In the genomic region with DNA sequence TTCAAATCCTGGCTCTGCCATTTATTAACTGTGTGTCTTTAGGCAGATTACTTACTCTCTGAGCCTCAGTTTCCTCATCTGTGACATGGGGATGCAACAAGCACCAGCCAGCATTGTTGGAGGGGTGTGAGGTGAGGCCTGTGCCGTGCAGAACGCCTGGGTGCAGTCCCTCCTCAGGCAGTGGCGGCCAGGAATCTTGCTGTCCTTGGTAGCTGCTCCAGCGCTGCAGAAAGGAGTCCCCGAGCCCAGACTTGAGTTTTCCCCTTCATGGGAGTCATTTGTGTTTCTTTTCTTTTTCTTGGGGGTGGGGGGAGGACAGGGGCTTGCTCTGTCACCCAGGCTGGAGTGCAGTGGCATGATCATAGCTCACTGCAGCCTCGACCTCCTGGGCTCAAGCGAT, we compare ENCODE assay signal across 32 cellular contexts. TPM values are rescaled to one million over a fixed set of nuclear protein-coding genes. Genes with fewer than 3 reads are reported as not detected.
"Had no signal": no experiment of that assay in that cellular context is flagged by ENCODE, and none has a peak within 500 bp of the region (broad histone marks: within the 10 kb centered on the region; RNA-seq: fewer than 3 reads in every experiment).

No MANE protein-coding gene starts in this region.

- H3K4me1 ChIP-seq: SJSA1 had no signal

- H3K4me3 ChIP-seq: MG63, SJSA1 had no signal

- H3K4me3 Mint-ChIP-seq: activated B cell treated with CpG ODN at 0.5 μM for 24 hours; activated CD4-positive, alpha-beta memory T cell treated with anti-CD3 and anti-CD28 coated beads, Interleukin-2, amount 10 ng/mL, durations not matched to agents 7 days and 5 days; activated CD8-positive, alpha-beta memory T cell treated with anti-CD3 and anti-CD28 coated beads, Interleukin-2, amount 10 ng/mL, durations not matched to agents 7 days and 5 days; activated naive CD4-positive, alpha-beta T cell treated with anti-CD3 and anti-CD28 coated beads, Interleukin-2, amount 10 ng/mL, durations not matched to agents 7 days and 5 days; activated naive CD8-positive, alpha-beta T cell; activated naive CD8-positive, alpha-beta T cell treated with anti-CD3 and anti-CD28 coated beads, Interleukin-2, amount 50 U/mL, for 24 hours; brain; T-helper 1 cell treated with Interleukin-12 subunit alpha and Interleukin-12 subunit beta and Interleukin-4 antibody, amounts not matched to agents 30 μg/mL and 1 μg/mL, for 36 hours; T-helper 2 cell treated with Interferon-gamma antibody and Interleukin-4, amounts not matched to agents 5 μg/mL and 100 μg/mL, for 36 hours had no signal

- H3K27me3 ChIP-seq: MG63 had no signal

- H3K27ac ChIP-seq: SJSA1 had no signal

- H3K9me3 ChIP-seq: MG63, SJSA1, SK-N-SH had no signal

- H3K36me3 ChIP-seq: MG63, SJSA1 had no signal

- H3K4me2 ChIP-seq: SK-N-SH had no signal

- H3K4me1 Mint-ChIP-seq: activated B cell treated with CpG ODN at 0.5 μM for 24 hours; activated CD4-positive, alpha-beta memory T cell treated with anti-CD3 and anti-CD28 coated beads, Interleukin-2, amount 10 ng/mL, durations not matched to agents 7 days and 5 days; activated CD8-positive, alpha-beta memory T cell treated with anti-CD3 and anti-CD28 coated beads, Interleukin-2, amount 10 ng/mL, durations not matched to agents 7 days and 5 days; activated naive CD4-positive, alpha-beta T cell treated with anti-CD3 and anti-CD28 coated beads, Interleukin-2, amount 10 ng/mL, durations not matched to agents 7 days and 5 days; activated naive CD8-positive, alpha-beta T cell treated with anti-CD3 and anti-CD28 coated beads, Interleukin-2, amount 50 U/mL, for 24 hours; brain had no signal

- H3K27me3 Mint-ChIP-seq: activated B cell treated with CpG ODN at 0.5 μM for 24 hours; activated CD4-positive, alpha-beta memory T cell treated with anti-CD3 and anti-CD28 coated beads, Interleukin-2, amount 10 ng/mL, durations not matched to agents 7 days and 5 days; activated CD8-positive, alpha-beta memory T cell treated with anti-CD3 and anti-CD28 coated beads, Interleukin-2, amount 10 ng/mL, durations not matched to agents 7 days and 5 days; activated naive CD8-positive, alpha-beta T cell; activated naive CD8-positive, alpha-beta T cell treated with anti-CD3 and anti-CD28 coated beads, Interleukin-2, amount 50 U/mL, for 24 hours had no signal

- ATAC-seq: activated CD8-positive, alpha-beta memory T cell treated with anti-CD3 and anti-CD28 coated beads, Interleukin-2, amount 10 ng/mL, durations not matched to agents 7 days and 5 days; activated naive CD8-positive, alpha-beta T cell treated with anti-CD3 and anti-CD28 coated beads, Interleukin-2, amount 50 U/mL, for 24 hours; Panc1 had no signal

- H3K36me3 Mint-ChIP-seq: activated CD8-positive, alpha-beta memory T cell treated with anti-CD3 and anti-CD28 coated beads, Interleukin-2, amount 10 ng/mL, durations not matched to agents 7 days and 5 days; activated naive CD4-positive, alpha-beta T cell treated with anti-CD3 and anti-CD28 coated beads, Interleukin-2, amount 10 ng/mL, durations not matched to agents 7 days and 5 days; activated naive CD8-positive, alpha-beta T cell had no signal

- H3K27ac Mint-ChIP-seq: activated B cell treated with CpG ODN at 0.5 μM for 24 hours; activated CD4-positive, alpha-beta memory T cell treated with anti-CD3 and anti-CD28 coated beads, Interleukin-2, amount 10 ng/mL, durations not matched to agents 7 days and 5 days; activated CD8-positive, alpha-beta memory T cell treated with anti-CD3 and anti-CD28 coated beads, Interleukin-2, amount 10 ng/mL, durations not matched to agents 7 days and 5 days; activated naive CD4-positive, alpha-beta T cell treated with anti-CD3 and anti-CD28 coated beads, Interleukin-2, amount 10 ng/mL, durations not matched to agents 7 days and 5 days; activated naive CD8-positive, alpha-beta T cell; activated naive CD8-positive, alpha-beta T cell treated with anti-CD3 and anti-CD28 coated beads, Interleukin-2, amount 50 U/mL, for 24 hours; T-helper 1 cell treated with Interleukin-12 subunit alpha and Interleukin-12 subunit beta and Interleukin-4 antibody, amounts not matched to agents 30 μg/mL and 1 μg/mL, for 36 hours; T-helper 2 cell treated with Interferon-gamma antibody and Interleukin-4, amounts not matched to agents 5 μg/mL and 100 μg/mL, for 36 hours had no signal

- H3K9me3 Mint-ChIP-seq: activated B cell treated with CpG ODN at 0.5 μM for 24 hours; activated CD4-positive, alpha-beta memory T cell treated with anti-CD3 and anti-CD28 coated beads, Interleukin-2, amount 10 ng/mL, durations not matched to agents 7 days and 5 days; activated naive CD4-positive, alpha-beta T cell treated with anti-CD3 and anti-CD28 coated beads, Interleukin-2, amount 10 ng/mL, durations not matched to agents 7 days and 5 days; activated naive CD8-positive, alpha-beta T cell treated with anti-CD3 and anti-CD28 coated beads, Interleukin-2, amount 50 U/mL, for 24 hours; brain; T-helper 1 cell treated with Interleukin-12 subunit alpha and Interleukin-12 subunit beta and Interleukin-4 antibody, amounts not matched to agents 30 μg/mL and 1 μg/mL, for 36 hours; T-helper 2 cell treated with Interferon-gamma antibody and Interleukin-4, amounts not matched to agents 5 μg/mL and 100 μg/mL, for 36 hours had no signal

- DNase-seq: activated B cell treated with CpG ODN at 0.5 μM for 24 hours; activated CD4-positive, alpha-beta memory T cell treated with anti-CD3 and anti-CD28 coated beads, Interleukin-2, amount 10 ng/mL, durations not matched to agents 7 days and 5 days; activated CD4-positive, alpha-beta T cell treated with anti-CD3 and anti-CD28 coated beads for 4 hours; activated CD4-positive, alpha-beta T cell treated with anti-CD3 and anti-CD28 coated beads, Interleukin-2, amount 50 U/mL, for 1 hour; activated CD8-positive, alpha-beta memory T cell treated with anti-CD3 and anti-CD28 coated beads for 24 hours; activated CD8-positive, alpha-beta memory T cell treated with anti-CD3 and anti-CD28 coated beads, Interleukin-2, amount 10 ng/mL, durations not matched to agents 7 days and 5 days; activated CD8-positive, alpha-beta memory T cell treated with anti-CD3 and anti-CD28 coated beads, Interleukin-2, amount 50 U/mL, for 48 hours; activated effector memory CD4-positive, alpha-beta T cell treated with Interleukin-2 at 50 U/mL for 16 hours; activated naive CD4-positive, alpha-beta T cell treated with anti-CD3 and anti-CD28 coated beads, Interleukin-2, amount 10 ng/mL, durations not matched to agents 7 days and 5 days; activated naive CD8-positive, alpha-beta T cell treated with anti-CD3 and anti-CD28 coated beads, Interleukin-2, amount 50 U/mL, for 24 hours; activated T-cell treated with anti-CD3 and anti-CD28 coated beads, Interleukin-2, amount 50 U/mL, for 48 hours; anterior cingulate cortex; Kasumi-1; KG1; MG63; NCI-H1048; NCI-H1105 treated with DMSO at 0.1 percent for 48 hours; NCI-H1436 treated with DMSO at 0.1 percent for 48 hours; NCI-H1694 treated with DMSO at 0.1 percent for 48 hours; NCI-H2029; NCI-H345; NCI-H524 treated with DMSO at 0.1 percent for 48 hours; SHP77 treated with DMSO at 0.1 percent for 48 hours; SK-N-SH had no signal

RNA-seq across cellular contexts. Expression of a gene that starts 46.6 kb away (rescaled TPM):
- total RNA-seq: bronchial epithelial cell, RPMI7951, SJSA1 had no signal
